Comparison of ENCODE assay signal across 31 cellular contexts in genomic region chr17:33484559-33484958, GRCh38.
DNase-seq lines count a peak whose midpoint lies in the region; ATAC-seq, FAIRE-seq and TF ChIP-seq lines count a peak whose summit lies in the region.
"Had no signal": no experiment of that assay in that cellular context is flagged by ENCODE, and none has a peak within 500 bp of the region (broad histone marks: within the 10 kb centered on the region; RNA-seq: fewer than 3 reads in every experiment).

No MANE protein-coding gene starts in this region.

- H3K79me2 ChIP-seq in K562 (ENCODE audit: control insufficient read depth, insufficient read depth, low read length), result no peaks in the 10 kb centered on the region

- H3K9me3 Mint-ChIP-seq in effector memory CD8-positive, alpha-beta T cell, result no peaks in the 10 kb centered on the region
- H3K9me3 Mint-ChIP-seq: CD4-positive, alpha-beta memory T cell; CD4-positive, alpha-beta T cell; CD8-positive, alpha-beta memory T cell; CD8-positive, alpha-beta T cell had no signal

- peaks cover 11 to 17% of the 10 kb centered on the region in 2 donors for H3K27me3 Mint-ChIP-seq in effector memory CD8-positive, alpha-beta T cell
- H3K27me3 Mint-ChIP-seq: CD4-positive, alpha-beta T cell; CD4-positive, CD25-positive, alpha-beta regulatory T cell had no signal

- TF ChIP-seq RAD21 in K562 (CRISPR knock-in tag; conservative IDR thresholded peaks at IDR 0.05 in 1 of 2, IDR thresholded peaks at IDR 0.05 in 1 of 2), result no peak

- H3K9ac ChIP-seq in K562 (ENCODE audit: insufficient read depth in 1 of 2, low read depth in 2 of 2, low read length in 2 of 2), result no peak overlapping the region
- H3K9ac ChIP-seq: BLaER1; BLaER1 treated with 17β-estradiol and CSF1 and Interleukin-3, amounts not matched to agents 10 nM and 100 nM had no signal

- no peak overlapping the region for H3K4me2 ChIP-seq in K562 (ENCODE audit: insufficient read depth, low read length)
- H3K4me2 ChIP-seq: A549; BLaER1; BLaER1 treated with 17β-estradiol and CSF1 and Interleukin-3, amounts not matched to agents 10 nM and 100 nM had no signal

- POLR2A ChIA-PET in K562 (lab: Yijun Ruan, JAX), result interaction anchor here (0.6 kb wide), 1 partner anchor 384 kb away, joined by 3 read pairs; no protein-coding TSS in a partner anchor

- H3K36me3 ChIP-seq in K562 (ENCODE audit: control insufficient read depth, insufficient read depth, low read length), result no peaks in the 10 kb centered on the region
- H3K36me3 ChIP-seq: BE2C; BLaER1; BLaER1 treated with 17β-estradiol and CSF1 and Interleukin-3, amounts not matched to agents 10 nM and 100 nM had no signal

- no peaks in the 10 kb centered on the region for H4K20me1 ChIP-seq in K562 (replicated peaks; ENCODE audit: control insufficient read depth, insufficient read depth, low read length)
- H4K20me1 ChIP-seq: BLaER1; BLaER1 treated with 17β-estradiol and CSF1 and Interleukin-3, amounts not matched to agents 10 nM and 100 nM had no signal

- BruUV-seq in K562 (replicated peaks; lab: Mats Ljungman, UMichigan), result no TSS peak

- FAIRE-seq in K562 (lab: Jason Lieb, UNC), result no peak
- FAIRE-seq: A204.1, A549, D721Med had no signal

- peaks cover 6 to 21% of the 10 kb centered on the region in 2 experiments; a peak in 4 of 5 replicates for H3K4me1 ChIP-seq in K562 (replicated peaks in 1 of 2; ENCODE audit: control insufficient read depth in 2 of 2, insufficient read depth in 2 of 2, low read length in 2 of 2)
- H3K4me1 ChIP-seq: A549; BE2C; BLaER1; BLaER1 treated with 17β-estradiol and CSF1 and Interleukin-3, amounts not matched to agents 10 nM and 100 nM; Caco-2 had no signal

- no peak for TF ChIP-seq EP300 in K562 (IDR thresholded peaks at IDR 0.05; ENCODE audit: low read length)

- no peak for TF ChIP-seq POLR2A in K562 (conservative IDR thresholded peaks at IDR 0.05)

- H3K9me3 ChIP-seq in K562 (replicated peaks; ENCODE audit: control insufficient read depth, insufficient read depth, low read depth, low read length), result no peaks in the 10 kb centered on the region
- H3K9me3 ChIP-seq: A549, BE2C, BLaER1, Caco-2 had no signal

- in situ Hi-C loops in K562 (cut with MboI), result no loop called here

- no peak overlapping the region for H3K27ac Mint-ChIP-seq in effector memory CD8-positive, alpha-beta T cell
- H3K27ac Mint-ChIP-seq: B cell; CD14-positive monocyte; CD4-positive, alpha-beta memory T cell; CD4-positive, alpha-beta T cell; CD4-positive, CD25-positive, alpha-beta regulatory T cell; CD8-positive, alpha-beta memory T cell; CD8-positive, alpha-beta T cell had no signal

- H3K4me3 Mint-ChIP-seq in effector memory CD8-positive, alpha-beta T cell, result no peak overlapping the region
- H3K4me3 Mint-ChIP-seq: B cell; CD14-positive monocyte; CD4-positive, alpha-beta memory T cell; CD4-positive, alpha-beta T cell; CD4-positive, CD25-positive, alpha-beta regulatory T cell; CD8-positive, alpha-beta memory T cell; CD8-positive, alpha-beta T cell had no signal

- H3K36me3 Mint-ChIP-seq in effector memory CD8-positive, alpha-beta T cell (ENCODE audit: insufficient read depth), result no peaks in the 10 kb centered on the region
- H3K36me3 Mint-ChIP-seq: CD14-positive monocyte; CD4-positive, alpha-beta memory T cell; CD4-positive, CD25-positive, alpha-beta regulatory T cell; CD8-positive, alpha-beta memory T cell; CD8-positive, alpha-beta T cell had no signal

- intact Hi-C loops in K562 (cut with micrococcal nuclease), result no loop called here

- no peak for TF ChIP-seq CTCF in K562 (IDR thresholded peaks at IDR 0.05 in 2 of 3, conservative IDR thresholded peaks at IDR 0.05 in 1 of 3; ENCODE audit: insufficient read depth in 2 of 3, low read depth in 1 of 3, low read length in 3 of 3)

- CTCF ChIA-PET in K562 (lab: Yijun Ruan, JAX; ENCODE audit: low intra/inter-chr PET ratio), result no interaction called here

- H3K27ac ChIP-seq in K562 (ENCODE audit: extremely low read depth, low read depth, low read length), result no peak overlapping the region
- H3K27ac ChIP-seq: 22Rv1; A549; BLaER1; BLaER1 treated with 17β-estradiol and CSF1 and Interleukin-3, amounts not matched to agents 10 nM and 100 nM; C4-2B had no signal

- no peak for ATAC-seq in K562
- ATAC-seq in effector memory CD8-positive, alpha-beta T cell (replicated peaks), result no peak
- ATAC-seq: A549; CD8-positive, alpha-beta T cell had no signal

- no peaks in the 10 kb centered on the region for H3K27me3 ChIP-seq in K562 (ENCODE audit: control insufficient read depth in 2 of 2, insufficient read depth in 2 of 2, low read length in 2 of 2)
- H3K27me3 ChIP-seq: BE2C; BLaER1; BLaER1 treated with 17β-estradiol and CSF1 and Interleukin-3, amounts not matched to agents 10 nM and 100 nM had no signal

- H3K4me1 Mint-ChIP-seq in effector memory CD8-positive, alpha-beta T cell (ENCODE audit: low read depth in 2 of 2), result no peaks in the 10 kb centered on the region
- H3K4me1 Mint-ChIP-seq: B cell; CD14-positive monocyte; CD4-positive, alpha-beta memory T cell; CD4-positive, CD25-positive, alpha-beta regulatory T cell; CD8-positive, alpha-beta memory T cell had no signal

- WGBS in K562 (ENCODE audit: insufficient coverage, low coverage, missing lambda C conversion rate), result 20% methylated on average over 2 of the region's 2 CpGs

- H2AFZ ChIP-seq in K562 (ENCODE audit: low read depth, low read length), result no peak overlapping the region

- H3K9me1 ChIP-seq in K562 (ENCODE audit: control insufficient read depth, insufficient read depth, low read length), result no peaks in the 10 kb centered on the region

- no peak for DNase-seq in K562 (ENCODE audit: extremely low read depth in 1 of 4, low spot score in 3 of 4)
- DNase-seq in effector memory CD8-positive, alpha-beta T cell, result no peak
- DNase-seq: 8988T; ACHN; AML-193; BE2C; C1 segment of cervical spinal cord; Caco-2; Calu3; CD4-positive, alpha-beta memory T cell; CD4-positive, alpha-beta T cell; CD4-positive, CD25-positive, alpha-beta regulatory T cell; CD8-positive, alpha-beta memory T cell; CD8-positive, alpha-beta T cell; COR-L47; DMS 273 treated with DMSO at 0.1 percent for 48 hours; DMS153; DMS53; DMS79; DMS79 treated with DMSO at 0.1 percent for 48 hours; DND-41; EL had no signal

- no peak overlapping the region for H3K4me3 ChIP-seq in K562
- H3K4me3 ChIP-seq: A549; BLaER1; BLaER1 treated with 17β-estradiol and CSF1 and Interleukin-3, amounts not matched to agents 10 nM and 100 nM had no signal

TF ChIP-seq in K562, 482 proteins besides CTCF, POLR2A, EP300 and RAD21:
- no peak for TF ChIP-seq ZNF589 (CRISPR knock-in tag; IDR thresholded peaks at IDR 0.05; ENCODE audit: low read depth)
- TF ChIP-seq TAL1 (IDR thresholded peaks at IDR 0.05), result no peak
- no peak for TF ChIP-seq TCF3 (CRISPR knock-in tag; IDR thresholded peaks at IDR 0.05)
- TF ChIP-seq PHTF2 (CRISPR knock-in tag; IDR thresholded peaks at IDR 0.05), result no peak
- TF ChIP-seq TFAM (CRISPR knock-in tag; conservative IDR thresholded peaks at IDR 0.05), result no peak
- peak; percentile 88 for TF ChIP-seq HINFP (tag; conservative IDR thresholded peaks at IDR 0.05; ENCODE audit: low read depth)
- TF ChIP-seq MXI1 (IDR thresholded peaks at IDR 0.05; ENCODE audit: low read depth, low read length), result 0 out of 2 replicates have a peak, but pooled peaks have one; percentile 52
- TF ChIP-seq, protein P1, sequence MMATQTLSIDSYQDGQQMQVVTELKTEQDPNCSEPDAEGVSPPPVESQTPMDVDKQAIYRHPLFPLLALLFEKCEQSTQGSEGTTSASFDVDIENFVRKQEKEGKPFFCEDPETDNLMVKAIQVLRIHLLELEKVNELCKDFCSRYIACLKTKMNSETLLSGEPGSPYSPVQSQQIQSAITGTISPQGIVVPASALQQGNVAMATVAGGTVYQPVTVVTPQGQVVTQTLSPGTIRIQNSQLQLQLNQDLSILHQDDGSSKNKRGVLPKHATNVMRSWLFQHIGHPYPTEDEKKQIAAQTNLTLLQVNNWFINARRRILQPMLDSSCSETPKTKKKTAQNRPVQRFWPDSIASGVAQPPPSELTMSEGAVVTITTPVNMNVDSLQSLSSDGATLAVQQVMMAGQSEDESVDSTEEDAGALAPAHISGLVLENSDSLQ (IDR thresholded peaks at IDR 0.05), result peak; percentile 62
- TF ChIP-seq NFIC (IDR thresholded peaks at IDR 0.05), result no peak
- TF ChIP-seq RFX1 (IDR thresholded peaks at IDR 0.05), result peak; percentile 87
- TF ChIP-seq FOXJ2 (tag; IDR thresholded peaks at IDR 0.05), result peak; percentile 64; the same call in 1 of the 2 replicates
